In the genomic region with DNA sequence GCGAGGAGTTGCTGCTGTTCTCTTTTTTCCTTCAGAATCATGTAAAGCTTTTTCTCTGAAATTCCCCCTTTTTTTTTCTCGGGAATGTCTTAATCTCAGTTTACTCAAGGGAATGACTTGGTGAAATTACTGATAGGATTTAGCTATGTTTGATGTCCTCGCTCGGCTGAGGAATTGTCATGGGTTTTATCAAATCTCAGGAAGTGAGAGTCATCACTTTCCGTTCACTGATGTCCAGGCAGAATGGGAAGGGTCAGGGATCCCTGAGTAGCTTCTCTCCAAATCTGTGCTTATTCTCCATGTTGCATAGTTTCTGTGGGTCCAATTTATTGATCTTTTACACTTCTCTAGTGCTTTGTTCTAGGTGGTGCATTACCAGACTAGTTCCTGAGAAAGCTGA, we compare ENCODE assay signal across 1 cellular context.
TF ChIP-seq lines count a peak whose summit lies in the region.

No MANE protein-coding gene starts in this region.

TF ChIP-seq in IMR-90, 13 proteins besides CTCF, POLR2A, EP300 and RAD21:
- no peak for TF ChIP-seq BHLHE40 (IDR thresholded peaks at IDR 0.05; ENCODE audit: low read depth, low read length)
TF ChIP-seq in IMR-90: peak in this region for 0.
